19 cellular contexts compared by ENCODE assay signal in genomic region chr7:157595086-157595855, GRCh38.
"Had no signal": no experiment of that assay in that cellular context is flagged by ENCODE, and none has a peak within 500 bp of the region (broad histone marks: within the 10 kb centered on the region; RNA-seq: fewer than 3 reads in every experiment).

No MANE protein-coding gene starts in this region.

- H3K4me3 ChIP-seq: esophagus muscularis mucosa, gastrocnemius medialis, left lung, lower lobe of right lung, right atrium auricular region, smooth muscle cell, tibial artery, upper lobe of right lung, vagina had no signal

- H3K36me3 Mint-ChIP-seq: memory B cell; mesothelial cell of epicardium; stimulated activated memory B cell treated with anti-CD40 and anti-IgM and Interleukin-4, amounts not matched to agents 10 μg/mL and 1 μg/mL and 100 μg/mL, for 72 hours had no signal

- H3K36me3 ChIP-seq: esophagus muscularis mucosa, gastrocnemius medialis, left lung, lower lobe of right lung, neutrophil, right atrium auricular region, tibial artery, upper lobe of right lung, vagina had no signal

- H3K27ac Mint-ChIP-seq: memory B cell; mesothelial cell of epicardium; nephron; stimulated activated memory B cell treated with anti-CD40 and anti-IgM and Interleukin-4, amounts not matched to agents 10 μg/mL and 1 μg/mL and 100 μg/mL, for 72 hours; stimulated activated naive CD8-positive, alpha-beta T cell treated with anti-CD3 and anti-CD28 coated beads, Interleukin-15, Interleukin-2, amounts not matched to agents 100 ng/mL and 50 ng/mL, for 24 hours had no signal

- H3K27me3 Mint-ChIP-seq: stimulated activated memory B cell treated with anti-CD40 and anti-IgM and Interleukin-4, amounts not matched to agents 10 μg/mL and 1 μg/mL and 100 μg/mL, for 72 hours had no signal

- H3K4me3 Mint-ChIP-seq: memory B cell; mesothelial cell of epicardium; nephron; stimulated activated memory B cell treated with anti-CD40 and anti-IgM and Interleukin-4, amounts not matched to agents 10 μg/mL and 1 μg/mL and 100 μg/mL, for 72 hours; stimulated activated naive CD8-positive, alpha-beta T cell treated with anti-CD3 and anti-CD28 coated beads, Interleukin-15, Interleukin-2, amounts not matched to agents 100 ng/mL and 50 ng/mL, for 24 hours had no signal

- H3K9me3 Mint-ChIP-seq: memory B cell; mesothelial cell of epicardium; nephron; stimulated activated naive CD8-positive, alpha-beta T cell treated with anti-CD3 and anti-CD28 coated beads, Interleukin-15, Interleukin-2, amounts not matched to agents 100 ng/mL and 50 ng/mL, for 24 hours had no signal

- H3K4me2 ChIP-seq: smooth muscle cell had no signal

- H3K9me3 ChIP-seq: esophagus muscularis mucosa, gastrocnemius medialis, left lung, lower lobe of right lung, neutrophil, right atrium auricular region, tibial artery, upper lobe of right lung, vagina had no signal

- H3K27ac ChIP-seq: epithelial cell of prostate, esophagus muscularis mucosa, gastrocnemius medialis, left lung, lower lobe of right lung, neutrophil, right atrium auricular region, tibial artery, upper lobe of right lung, vagina had no signal

- ATAC-seq: gastrocnemius medialis; left lung; lower lobe of right lung; stimulated activated memory B cell treated with anti-CD40 and anti-IgM and Interleukin-4, amounts not matched to agents 10 μg/mL and 1 μg/mL and 100 μg/mL, for 72 hours; upper lobe of right lung had no signal

- DNase-seq: effector memory CD4-positive, alpha-beta T cell; gastrocnemius medialis; islet precursor cell; left lung; lower lobe of right lung; stimulated activated CD4-positive, alpha-beta T cell treated with anti-CD3 and anti-CD28 coated beads, Interleukin-4, amount 100 ng/mL, for 24 hours; tibial artery; upper lobe of right lung had no signal

- H3K27me3 ChIP-seq: right atrium auricular region, upper lobe of right lung, vagina had no signal

- H3K4me1 Mint-ChIP-seq: memory B cell; mesothelial cell of epicardium; nephron; stimulated activated memory B cell treated with anti-CD40 and anti-IgM and Interleukin-4, amounts not matched to agents 10 μg/mL and 1 μg/mL and 100 μg/mL, for 72 hours had no signal
